ENCODE assay signal across 1 cellular context in genomic region chr19:17248011-17248776, GRCh38.
TF ChIP-seq lines count a peak whose summit lies in the region.

No MANE protein-coding gene starts in this region.

TF ChIP-seq in GM23338, 12 proteins besides CTCF, POLR2A, EP300 and RAD21 (continued from another document):
- TF ChIP-seq ZNF462 (CRISPR knock-in tag; IDR thresholded peaks at IDR 0.05) (no peak), POLR2AphosphoS5 (IDR thresholded peaks at IDR 0.05; ENCODE audit: low read depth) (peak; percentile 22; the same call in 1 of the 2 replicates), NANOG (IDR thresholded peaks at IDR 0.05; ENCODE audit: borderline replicate concordance) (no peak), EZH2phosphoT487 (IDR thresholded peaks at IDR 0.05; ENCODE audit: unreplicated experiment) (no peak), ZNF114 (CRISPR knock-in tag; IDR thresholded peaks at IDR 0.05) (no peak), CREB1 (CRISPR knock-in tag; IDR thresholded peaks at IDR 0.05; ENCODE audit: low read depth) (peak; percentile 59; the same call in 1 of the 2 replicates), JUNB (IDR thresholded peaks at IDR 0.05; ENCODE audit: unreplicated experiment) (no peak), ZNF331 (CRISPR knock-in tag; IDR thresholded peaks at IDR 0.05; ENCODE audit: low read depth) (no peak)
- TF ChIP-seq, protein P1, sequence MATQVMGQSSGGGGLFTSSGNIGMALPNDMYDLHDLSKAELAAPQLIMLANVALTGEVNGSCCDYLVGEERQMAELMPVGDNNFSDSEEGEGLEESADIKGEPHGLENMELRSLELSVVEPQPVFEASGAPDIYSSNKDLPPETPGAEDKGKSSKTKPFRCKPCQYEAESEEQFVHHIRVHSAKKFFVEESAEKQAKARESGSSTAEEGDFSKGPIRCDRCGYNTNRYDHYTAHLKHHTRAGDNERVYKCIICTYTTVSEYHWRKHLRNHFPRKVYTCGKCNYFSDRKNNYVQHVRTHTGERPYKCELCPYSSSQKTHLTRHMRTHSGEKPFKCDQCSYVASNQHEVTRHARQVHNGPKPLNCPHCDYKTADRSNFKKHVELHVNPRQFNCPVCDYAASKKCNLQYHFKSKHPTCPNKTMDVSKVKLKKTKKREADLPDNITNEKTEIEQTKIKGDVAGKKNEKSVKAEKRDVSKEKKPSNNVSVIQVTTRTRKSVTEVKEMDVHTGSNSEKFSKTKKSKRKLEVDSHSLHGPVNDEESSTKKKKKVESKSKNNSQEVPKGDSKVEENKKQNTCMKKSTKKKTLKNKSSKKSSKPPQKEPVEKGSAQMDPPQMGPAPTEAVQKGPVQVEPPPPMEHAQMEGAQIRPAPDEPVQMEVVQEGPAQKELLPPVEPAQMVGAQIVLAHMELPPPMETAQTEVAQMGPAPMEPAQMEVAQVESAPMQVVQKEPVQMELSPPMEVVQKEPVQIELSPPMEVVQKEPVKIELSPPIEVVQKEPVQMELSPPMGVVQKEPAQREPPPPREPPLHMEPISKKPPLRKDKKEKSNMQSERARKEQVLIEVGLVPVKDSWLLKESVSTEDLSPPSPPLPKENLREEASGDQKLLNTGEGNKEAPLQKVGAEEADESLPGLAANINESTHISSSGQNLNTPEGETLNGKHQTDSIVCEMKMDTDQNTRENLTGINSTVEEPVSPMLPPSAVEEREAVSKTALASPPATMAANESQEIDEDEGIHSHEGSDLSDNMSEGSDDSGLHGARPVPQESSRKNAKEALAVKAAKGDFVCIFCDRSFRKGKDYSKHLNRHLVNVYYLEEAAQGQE (IDR thresholded peaks at IDR 0.05; ENCODE audit: unreplicated experiment) = no peak
